ENCODE assay signal across 16 cellular contexts in the genomic region with DNA sequence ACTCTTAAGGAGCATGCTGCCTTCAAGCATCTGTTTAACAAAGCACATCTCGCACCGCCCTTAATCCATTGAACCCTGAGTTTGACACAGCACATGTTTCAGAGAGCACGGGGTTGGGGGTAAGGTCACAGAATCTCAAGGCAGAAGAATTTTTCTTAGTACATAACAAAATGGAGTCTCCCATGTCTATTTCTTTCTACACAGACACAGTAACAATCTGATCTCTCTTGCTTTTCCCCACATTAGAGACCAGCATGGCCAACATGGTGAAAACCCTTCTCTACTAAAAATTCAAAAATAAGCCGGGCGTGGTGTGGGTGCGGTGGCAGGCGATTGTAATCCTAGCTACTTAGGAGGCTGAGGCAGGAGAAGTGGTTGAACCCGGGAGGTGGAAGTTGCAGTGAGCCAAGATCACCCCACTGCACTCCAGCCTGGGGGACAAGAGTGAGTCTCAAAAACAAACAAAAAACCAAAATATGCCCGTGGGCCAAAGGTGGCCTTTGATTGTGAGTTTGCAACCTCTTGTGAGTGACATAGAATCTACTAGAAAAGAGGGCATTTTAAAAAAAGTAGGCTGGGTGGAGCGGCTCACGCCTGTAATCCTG. TPM values are rescaled to one million over a fixed set of nuclear protein-coding genes. Genes with fewer than 3 reads are reported as not detected.
DNase-seq lines count a peak whose midpoint lies in the region; ATAC-seq and TF ChIP-seq lines count a peak whose summit lies in the region.
"Not testable (repeated sequence)": the region's sequence is repeated elsewhere in the genome, so short reads cannot be mapped to it uniquely, and the experiment has no call there.
"Had no signal": no experiment of that assay in that cellular context is flagged by ENCODE, and none has a peak within 500 bp of the region (broad histone marks: within the 10 kb centered on the region; RNA-seq: fewer than 3 reads in every experiment).

No MANE protein-coding gene starts in this region.

- H3K14ac ChIP-seq in H9 (ENCODE audit: insufficient read depth, low read length) = not testable (repeated sequence)

- H3F3A ChIP-seq in Loucy (ENCODE audit: low read depth) = not testable (repeated sequence)
- H3F3A ChIP-seq in neural progenitor cell (ENCODE audit: low read depth) = peaks cover 59% of the 10 kb centered on the region

- peaks cover 11% of the 10 kb centered on the region for H3K23me2 ChIP-seq in H9 (ENCODE audit: insufficient read length, low read depth, low read length, poor library complexity, severe bottlenecking)

- H2BK120ac ChIP-seq in H9 (ENCODE audit: low read depth, low read length, poor library complexity, severe bottlenecking) = not testable (repeated sequence)

- not testable (repeated sequence) for H4K91ac ChIP-seq in H9 (ENCODE audit: insufficient read length, low read depth, low read length)

- not testable (repeated sequence) for DNase-seq in H9; SK-N-MC (ENCODE audit: low read depth, low spot score); activated CD8-positive, alpha-beta T cell treated with anti-CD3 and anti-CD28 coated beads for 36 hours; MCF 10A (ENCODE audit: unreplicated experiment); neural progenitor cell (ENCODE audit: low spot score)

- H3K4me3 ChIP-seq in Loucy (ENCODE audit: low read length, poor library complexity, severe bottlenecking); neural progenitor cell: not testable (repeated sequence)
- peak overlapping the region; percentile 31; the same call in 1 of the 2 replicates for H3K4me3 ChIP-seq in SK-N-MC
- H3K4me3 ChIP-seq in iPS-15b (ENCODE audit: low read depth, low read length) = peak overlapping the region; percentile 99

- POLR2A ChIA-PET in activated CD8-positive, alpha-beta T cell treated with anti-CD3 and anti-CD28 coated beads for 36 hours (lab: Charles Lee) = interaction anchor here (1.0 kb wide), 2 partner anchors 18 to 25 kb away, joined by 3 read pairs; no protein-coding TSS in a partner anchor
- POLR2A ChIA-PET in MCF 10A (lab: Yijun Ruan, JAX) = interaction anchor here (0.6 kb wide), 1 partner anchor 68 kb away, joined by 3 read pairs; no protein-coding TSS in a partner anchor

- no CpG with 5 or more reads among the region's 11 CpGs for WGBS in H9 (ENCODE audit: extremely low coverage, insufficient read length, low lambda C conversion rate)

- H2BK15ac ChIP-seq in H9 (ENCODE audit: low read depth, low read length) = not testable (repeated sequence)

- peak overlapping the region; percentile 13 to 94 (median 92); a peak in 4 of 7 replicates for H3K27ac Mint-ChIP-seq in H9
- peak overlapping the region; percentile 13 for H3K27ac Mint-ChIP-seq in activated CD8-positive, alpha-beta T cell treated with anti-CD3 and anti-CD28 coated beads for 36 hours
- H3K27ac Mint-ChIP-seq in MCF 10A (ENCODE audit: low read depth, unreplicated experiment) = peak overlapping the region; percentile 64
- peak overlapping the region; percentile 47 for H3K27ac Mint-ChIP-seq in neural progenitor cell

- H3K4me3 Mint-ChIP-seq in H9 (peak overlapping the region; percentile 69 to 99), neural progenitor cell (peak overlapping the region; percentile 66)
- not testable (repeated sequence) for H3K4me3 Mint-ChIP-seq in activated CD8-positive, alpha-beta T cell treated with anti-CD3 and anti-CD28 coated beads for 36 hours; MCF 10A (ENCODE audit: unreplicated experiment)

- H3K79me2 ChIP-seq in H9 (ENCODE audit: insufficient read depth, low read length) = peaks cover 61% of the 10 kb centered on the region
- H3K79me2 ChIP-seq in Loucy (ENCODE audit: insufficient read depth, low read length) = peaks cover 58% of the 10 kb centered on the region
- peaks cover 100% of the 10 kb centered on the region for H3K79me2 ChIP-seq in neural progenitor cell (ENCODE audit: low read depth)

- not testable (repeated sequence) for TF ChIP-seq CTCF in H9 (conservative IDR thresholded peaks at IDR 0.05); Loucy (conservative IDR thresholded peaks at IDR 0.05; ENCODE audit: low read length); activated CD8-positive, alpha-beta T cell treated with anti-CD3 and anti-CD28 coated beads for 36 hours (IDR thresholded peaks at IDR 0.05); MCF 10A (IDR thresholded peaks at IDR 0.05; ENCODE audit: unreplicated experiment); neural progenitor cell (IDR thresholded peaks at IDR 0.05)

- not testable (repeated sequence) for H3K9me3 Mint-ChIP-seq in H9; activated CD8-positive, alpha-beta T cell treated with anti-CD3 and anti-CD28 coated beads for 36 hours; MCF 10A (ENCODE audit: unreplicated experiment); neural progenitor cell

- not testable (repeated sequence) for H3T11ph ChIP-seq in H9 (ENCODE audit: low read length)

- H2BK12ac ChIP-seq in H9 (ENCODE audit: insufficient read length, low read depth, low read length) = not testable (repeated sequence)

- intact Hi-C loops in activated CD8-positive, alpha-beta T cell treated with anti-CD3 and anti-CD28 coated beads for 36 hours (cut with micrococcal nuclease); MCF 10A (cut with micrococcal nuclease): not testable (repeated sequence)

- H3K18ac ChIP-seq in H9 (ENCODE audit: insufficient read length, low read depth, low read length) = not testable (repeated sequence)

- peaks cover 37 to 67% (median 42%) of the 10 kb centered on the region in 3 experiments for H3K36me3 Mint-ChIP-seq in H9 (ENCODE audit: insufficient read depth in 1 of 3, low read depth in 3 of 3)
- H3K36me3 Mint-ChIP-seq in activated CD8-positive, alpha-beta T cell treated with anti-CD3 and anti-CD28 coated beads for 36 hours (ENCODE audit: low read depth) = peaks cover 44% of the 10 kb centered on the region
- peaks cover 26% of the 10 kb centered on the region for H3K36me3 Mint-ChIP-seq in MCF 10A (ENCODE audit: insufficient read depth, unreplicated experiment)
- peaks cover 27% of the 10 kb centered on the region for H3K36me3 Mint-ChIP-seq in neural progenitor cell

- H3K27ac ChIP-seq in H9 (ENCODE audit: insufficient read length, low read depth, low read length); neural progenitor cell: not testable (repeated sequence)
- peak overlapping the region; percentile 74 for H3K27ac ChIP-seq in SK-N-MC

- H3K36me3 ChIP-seq in Loucy (ENCODE audit: insufficient read depth, low read length); neural progenitor cell: not testable (repeated sequence)
- H3K36me3 ChIP-seq in SK-N-MC (ENCODE audit: insufficient read depth, low read length) (peaks cover 41% of the 10 kb centered on the region), iPS-15b (ENCODE audit: control insufficient read depth, insufficient read depth, low read length) (peaks cover 27% of the 10 kb centered on the region)

- H2AK5ac ChIP-seq in H9 (ENCODE audit: insufficient read length, low read length) = not testable (repeated sequence)

- not testable (repeated sequence) for H2BK5ac ChIP-seq in H9 (ENCODE audit: insufficient read length, low read length)

- H2BK20ac ChIP-seq in H9 (ENCODE audit: low read depth, low read length, poor library complexity, severe bottlenecking) = not testable (repeated sequence)

- H3K9me3 ChIP-seq in H9 (ENCODE audit: control insufficient read depth, low read depth, low read length); Loucy (ENCODE audit: insufficient read depth, low read depth, low read length); SK-N-MC (ENCODE audit: low read depth, low read length); iPS-15b (ENCODE audit: control insufficient read depth, insufficient read depth, low read length); neural progenitor cell (ENCODE audit: low read depth): not testable (repeated sequence)

- not testable (repeated sequence) for BruUV-seq in MCF 10A (replicated peaks; lab: Mats Ljungman, UMichigan)

- not testable (repeated sequence) for H3K4ac ChIP-seq in H9 (ENCODE audit: low read depth, low read length)

- H4K5ac ChIP-seq in H9 (ENCODE audit: insufficient read length, low read depth, low read length) = not testable (repeated sequence)

- H3K4me1 Mint-ChIP-seq in H9 (peaks cover 49 to 60% of the 10 kb centered on the region in 2 experiments), MCF 10A (ENCODE audit: insufficient read depth, unreplicated experiment) (peaks cover 24% of the 10 kb centered on the region), neural progenitor cell (peaks cover 53% of the 10 kb centered on the region)
- H3K4me1 Mint-ChIP-seq in activated CD8-positive, alpha-beta T cell treated with anti-CD3 and anti-CD28 coated beads for 36 hours (ENCODE audit: low read depth) = peaks cover 42% of the 10 kb centered on the region

- H3K23ac ChIP-seq in H9 (ENCODE audit: insufficient read length, low read depth, low read length) = not testable (repeated sequence)

- H2AFZ ChIP-seq in H9 (ENCODE audit: low read length); Loucy (ENCODE audit: low read length); neural progenitor cell (replicated peaks): not testable (repeated sequence)

- H3K56ac ChIP-seq in H9 (ENCODE audit: insufficient read length, low read depth, low read length) = not testable (repeated sequence)

- CTCF ChIA-PET in activated CD8-positive, alpha-beta T cell treated with anti-CD3 and anti-CD28 coated beads for 36 hours (lab: Charles Lee) = not testable (repeated sequence)
- CTCF ChIA-PET in MCF 10A (lab: Yijun Ruan, JAX) = interaction anchor here (0.5 kb wide), 1 partner anchor 127 kb away, joined by 4 read pairs; no protein-coding TSS in a partner anchor

- H3K4me1 ChIP-seq in H9 (ENCODE audit: insufficient read depth, low read length) = not testable (repeated sequence)
- H3K4me1 ChIP-seq in Loucy (ENCODE audit: insufficient read depth, low read length, poor library complexity, severe bottlenecking) (peaks cover 32% of the 10 kb centered on the region), iPS-15b (ENCODE audit: control insufficient read depth, insufficient read depth, low read length) (peaks cover 18% of the 10 kb centered on the region), neural progenitor cell (peaks cover 15% of the 10 kb centered on the region)

- H4K8ac ChIP-seq in H9 (replicated peaks; ENCODE audit: insufficient read length, low read depth, low read length) = not testable (repeated sequence)

- H3K9ac ChIP-seq in H9 (ENCODE audit: extremely low read depth, insufficient read length, low read length); SK-N-MC (ENCODE audit: insufficient read length); neural progenitor cell: not testable (repeated sequence)
- peak overlapping the region; percentile 30 for H3K9ac ChIP-seq in Loucy (ENCODE audit: low read depth, low read length, poor library complexity, severe bottlenecking)
- H3K9ac ChIP-seq in iPS-15b (ENCODE audit: low read depth, low read length) = peak overlapping the region; percentile 47

- not testable (repeated sequence) for ATAC-seq in activated CD8-positive, alpha-beta T cell treated with anti-CD3 and anti-CD28 coated beads for 36 hours

- H3K27me3 Mint-ChIP-seq in H9 (ENCODE audit: low read depth); activated CD8-positive, alpha-beta T cell treated with anti-CD3 and anti-CD28 coated beads for 36 hours; MCF 10A (ENCODE audit: insufficient read depth, unreplicated experiment); neural progenitor cell (ENCODE audit: insufficient read depth, low read depth): not testable (repeated sequence)

- not testable (repeated sequence) for H3K4me2 ChIP-seq in H9 (ENCODE audit: insufficient read depth, insufficient read length, low read length); Loucy (ENCODE audit: low read depth, low read length, poor library complexity, severe bottlenecking)
- H3K4me2 ChIP-seq in neural progenitor cell = peak overlapping the region; percentile 91

- not testable (repeated sequence) for H3K27me3 ChIP-seq in H9 (ENCODE audit: insufficient read depth, low read length); iPS-15b (ENCODE audit: control insufficient read depth, insufficient read depth, low read length); neural progenitor cell
- peaks cover 11% of the 10 kb centered on the region for H3K27me3 ChIP-seq in Loucy (ENCODE audit: insufficient read depth, low read length, poor library complexity, severe bottlenecking)

- not testable (repeated sequence) for H3K79me1 ChIP-seq in H9 (ENCODE audit: insufficient read depth, low read depth, low read length, poor library complexity, severe bottlenecking)

- not testable (repeated sequence) for H3K9me2 ChIP-seq in Loucy (replicated peaks; ENCODE audit: low read depth, low read length)

- not testable (repeated sequence) for H4K20me1 ChIP-seq in H9 (ENCODE audit: control insufficient read depth, insufficient read depth, insufficient read length)
- H4K20me1 ChIP-seq in Loucy (ENCODE audit: insufficient read depth, low read length, poor library complexity, severe bottlenecking) (peaks cover 12% of the 10 kb centered on the region), neural progenitor cell (ENCODE audit: low read depth) (peaks cover 57% of the 10 kb centered on the region)

RNA-seq across cellular contexts. Expression of a gene that starts 19.9 kb away (rescaled TPM):
- total RNA-seq in H9 (2021) (121 and 124 TPM in 2 replicates), MCF 10A (2022) (91.3 and 115 TPM in 2 replicates), neural progenitor cell (ENCODE audit: low replicate concordance) (40.0 and 47.4 TPM in 2 replicates)
- 10 to 100 TPM; 96.5 to 99.3 TPM for total RNA-seq in activated CD8-positive, alpha-beta T cell treated with anti-CD3 and anti-CD28 coated beads for 36 hours

RNA-seq across cellular contexts. Expression of a gene that starts 21.4 kb away (rescaled TPM):
- 289 and 290 TPM in 2 replicates for total RNA-seq in H9 (2021)
- total RNA-seq in activated CD8-positive, alpha-beta T cell treated with anti-CD3 and anti-CD28 coated beads for 36 hours = 100 to 1,000 TPM; 299 to 315 TPM
- total RNA-seq in MCF 10A (2022) = 838 and 896 TPM in 2 replicates
- total RNA-seq in neural progenitor cell (ENCODE audit: low replicate concordance) = 99.8 and 130 TPM in 2 replicates

RNA-seq across cellular contexts. Expression of a gene that starts 26.7 kb away (rescaled TPM):
- 0.53 and 1.2 TPM in 2 replicates for total RNA-seq in H9 (2021)
- total RNA-seq in activated CD8-positive, alpha-beta T cell treated with anti-CD3 and anti-CD28 coated beads for 36 hours = not detected
- total RNA-seq in MCF 10A (2022) = not detected in 2 replicates
- total RNA-seq in neural progenitor cell (ENCODE audit: low replicate concordance) = not detected in 2 replicates
- total RNA-seq: esophagus mucosa; heart left ventricle; NCI-H460; osteoblast; renal cortical epithelial cell; Right ventricle myocardium inferior; suprapubic skin; T-helper 2 cell treated with Interferon-gamma antibody and Interleukin-4, amounts not matched to agents 100 ng/mL and 5 ng/mL, for 36 hours; ureter had no signal

RNA-seq across cellular contexts. Expression of a gene that starts 27.5 kb away (rescaled TPM):
- total RNA-seq in H9 (2021) (33.5 and 34.7 TPM in 2 replicates), MCF 10A (2022) (71.8 and 72.0 TPM in 2 replicates), neural progenitor cell (ENCODE audit: low replicate concordance) (30.2 and 32.9 TPM in 2 replicates)
- total RNA-seq in activated CD8-positive, alpha-beta T cell treated with anti-CD3 and anti-CD28 coated beads for 36 hours = 10 to 100 TPM; 22.0 to 22.8 TPM

RNA-seq across cellular contexts. Expression of a gene that starts 54.1 kb away (rescaled TPM):
- total RNA-seq in H9 (2021) (65.5 and 69.0 TPM in 2 replicates), MCF 10A (2022) (47.6 and 53.3 TPM in 2 replicates), neural progenitor cell (ENCODE audit: low replicate concordance) (23.6 and 36.5 TPM in 2 replicates)
- total RNA-seq in activated CD8-positive, alpha-beta T cell treated with anti-CD3 and anti-CD28 coated beads for 36 hours = 10 to 100 TPM; 80.9 to 90.0 TPM

Comparison
In these comparisons a context has a peak if more than half of its experiments do, and no peak if none do; other contexts are left out.
1. H3K27ac Mint-ChIP-seq: peak in every context shown above with its lines; median percentile 92 in H9; 64 in MCF 10A; 47 in neural progenitor cell; 13 in activated CD8-positive, alpha-beta T cell treated with anti-CD3 and anti-CD28 coated beads for 36 hours.